Comparison of ENCODE assay signal across 8 cellular contexts in genomic region chr20:31822421-31823330, GRCh38. TPM values are rescaled to one million over a fixed set of nuclear protein-coding genes. Genes with fewer than 3 reads are reported as not detected.
DNase-seq lines count a peak whose midpoint lies in the region; ATAC-seq, FAIRE-seq and TF ChIP-seq lines count a peak whose summit lies in the region.

No MANE protein-coding gene starts in this region.

- no peaks in the 10 kb centered on the region for H3K36me3 ChIP-seq in SJCRH30

- ATAC-seq in GM19035 (IDR thresholded peaks at IDR 0.05; ENCODE audit: unreplicated experiment) = peak; percentile 76

- H3K9me3 ChIP-seq in SJCRH30 (replicated peaks) = no peaks in the 10 kb centered on the region

- intact Hi-C loops in posterior cingulate gyrus (cut with DNase I) = loop anchor here (1.0 to 10.0 kb wide), 5 partner anchors 130 to 832 kb away; partner anchors contain the start of genes PDRG1, PLAGL2 and POFUT1

- H3K27ac ChIP-seq in SJCRH30 = peak overlapping the region; percentile 8; the same call in 1 of the 2 replicates

- no peaks in the 10 kb centered on the region for H3K27me3 ChIP-seq in SJCRH30

- peak; percentile 54 for DNase-seq in AG10803 (ENCODE audit: low read depth)
- DNase-seq in M059J (ENCODE audit: low read depth) = peak; percentile 93
- DNase-seq in SJCRH30 = peak; percentile 87 to 93
- peak; percentile 79 for DNase-seq in activated gamma-delta T cell treated with Interleukin-2 at 50 U/mL for 16 hours
- peak; percentile 38 for DNase-seq in globus pallidus (ENCODE audit: low spot score)
- peak; percentile 46 to 96 (median 78) for DNase-seq in posterior cingulate gyrus
- peak; percentile 90 for DNase-seq in urothelium cell line (ENCODE audit: low spot score)

- peak; percentile 52 for FAIRE-seq in urothelium cell line (lab: Jason Lieb, UNC)

- H3K4me1 ChIP-seq in SJCRH30 = peaks cover 38% of the 10 kb centered on the region

- H3K4me3 ChIP-seq in AG10803 (ENCODE audit: low read length) = no peak overlapping the region
- no peak overlapping the region for H3K4me3 ChIP-seq in SJCRH30

- TF ChIP-seq CTCF in AG10803 (conservative IDR thresholded peaks at IDR 0.05; ENCODE audit: low read length) = peak; percentile 86

RNA-seq across cellular contexts. Expression of gene MYLK2, which starts 3.5 kb away (rescaled TPM):
- total RNA-seq in M059J (2014; rRNA removed; shearing (Covaris generic)) = 0.15 and 0.44 TPM in 2 replicates
- 3.1 and 3.5 TPM in 2 replicates for total RNA-seq in SJCRH30 (2014; rRNA removed; shearing (Covaris generic))

RNA-seq across cellular contexts. Expression of gene FOXS1, which starts 22.7 kb away (rescaled TPM):
- 0.12 TPM in 1 of 2 replicates, not detected in the other for total RNA-seq in M059J (2014; rRNA removed; shearing (Covaris generic))
- 55.5 and 69.0 TPM in 2 replicates for total RNA-seq in SJCRH30 (2014; rRNA removed; shearing (Covaris generic))

RNA-seq across cellular contexts. Expression of gene DUSP15, which starts 47.7 kb away (rescaled TPM):
- 0.91 and 3.2 TPM in 2 replicates for total RNA-seq in M059J (2014; rRNA removed; shearing (Covaris generic))
- total RNA-seq in SJCRH30 (2014; rRNA removed; shearing (Covaris generic)) = 2.5 and 2.9 TPM in 2 replicates

RNA-seq across cellular contexts. Expression of gene TTLL9, which starts 47.8 kb away (rescaled TPM):
- total RNA-seq in M059J (2014; rRNA removed; shearing (Covaris generic)) = not detected in 2 replicates
- 0.05 TPM in 1 of 2 replicates, not detected in the other for total RNA-seq in SJCRH30 (2014; rRNA removed; shearing (Covaris generic))

Comparison
In these comparisons a context has a peak if more than half of its experiments do, and no peak if none do; other contexts are left out.
1. DNase-seq: peak in every context shown above with its lines; median percentile 93 in M059J; 90 in SJCRH30; 90 in urothelium cell line; 79 in activated gamma-delta T cell treated with Interleukin-2 at 50 U/mL for 16 hours; 78 in posterior cingulate gyrus; 54 in AG10803; 38 in globus pallidus.
2. RNA of gene FOXS1, which starts 22.7 kb away (total RNA-seq): 55.5 to 69.0 TPM in SJCRH30; 0.12 TPM in M059J; every median in the first group is over 10 times any median in the second.